In the genomic region with DNA sequence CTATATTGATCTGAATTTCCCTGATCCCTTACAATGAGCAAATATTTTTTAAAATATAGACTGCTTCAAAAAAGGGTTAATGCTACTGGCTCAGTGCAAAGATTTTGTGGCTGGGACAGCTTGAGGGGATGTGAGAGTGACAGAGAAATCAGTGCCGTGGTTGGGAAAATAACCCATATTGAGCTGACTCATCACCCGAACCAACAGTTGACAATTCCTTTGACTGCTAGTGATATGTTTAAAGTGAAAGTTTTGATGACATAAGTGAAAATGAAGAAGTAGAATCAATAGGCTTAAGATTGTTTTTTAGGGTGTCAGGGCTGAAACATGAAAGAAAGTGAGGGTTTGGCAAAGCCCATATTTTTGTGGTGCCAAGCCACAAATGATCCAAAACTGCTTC, we compare ENCODE assay signal across 1 cellular context.
TF ChIP-seq lines count a peak whose summit lies in the region.

No MANE protein-coding gene starts in this region.

TF ChIP-seq in GM12878, 131 proteins besides CTCF, POLR2A, EP300 and RAD21 (continued from another document):
- TF ChIP-seq, protein P1, sequence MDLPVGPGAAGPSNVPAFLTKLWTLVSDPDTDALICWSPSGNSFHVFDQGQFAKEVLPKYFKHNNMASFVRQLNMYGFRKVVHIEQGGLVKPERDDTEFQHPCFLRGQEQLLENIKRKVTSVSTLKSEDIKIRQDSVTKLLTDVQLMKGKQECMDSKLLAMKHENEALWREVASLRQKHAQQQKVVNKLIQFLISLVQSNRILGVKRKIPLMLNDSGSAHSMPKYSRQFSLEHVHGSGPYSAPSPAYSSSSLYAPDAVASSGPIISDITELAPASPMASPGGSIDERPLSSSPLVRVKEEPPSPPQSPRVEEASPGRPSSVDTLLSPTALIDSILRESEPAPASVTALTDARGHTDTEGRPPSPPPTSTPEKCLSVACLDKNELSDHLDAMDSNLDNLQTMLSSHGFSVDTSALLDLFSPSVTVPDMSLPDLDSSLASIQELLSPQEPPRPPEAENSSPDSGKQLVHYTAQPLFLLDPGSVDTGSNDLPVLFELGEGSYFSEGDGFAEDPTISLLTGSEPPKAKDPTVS (IDR thresholded peaks at IDR 0.05; ENCODE audit: low read depth, low read length), result no peak
